Comparison of ENCODE assay signal across 19 cellular contexts in the genomic region with DNA sequence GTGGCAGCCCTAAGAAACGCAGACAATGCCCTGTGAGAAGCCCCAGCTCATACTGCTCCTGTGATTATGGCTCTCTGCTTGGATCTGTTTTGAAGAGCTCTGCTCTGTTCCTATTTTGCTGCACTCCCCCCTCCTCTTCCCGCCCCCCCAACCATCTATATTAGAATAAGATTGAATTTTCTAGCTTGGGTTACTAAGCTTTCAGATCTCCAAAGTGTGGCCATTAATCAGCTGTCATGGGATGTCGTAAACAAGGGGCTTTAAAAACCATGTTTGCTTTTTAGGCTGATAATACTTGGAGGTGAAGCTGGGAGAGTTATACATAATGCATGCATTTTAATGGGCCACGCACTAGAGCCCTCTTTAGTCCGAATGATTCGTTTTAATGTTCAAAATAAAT.
A peak's percentile ranks its signal among the peaks of the same experiment; 100 is the strongest.
DNase-seq lines count a peak whose midpoint lies in the region; ATAC-seq and TF ChIP-seq lines count a peak whose summit lies in the region.
"Had no signal": no experiment of that assay in that cellular context is flagged by ENCODE, and none has a peak within 500 bp of the region (broad histone marks: within the 10 kb centered on the region; RNA-seq: fewer than 3 reads in every experiment).

No MANE protein-coding gene starts in this region.

- DNase-seq in NCI-H524 (lab: John Stamatoyannopoulos, UW) (peak; percentile 3 to 61), NCI-H524 treated with DMSO at 0.1 percent for 48 hours (lab: John Stamatoyannopoulos, UW) (no peak), NCI-H1417 treated with DMSO at 0.1 percent for 48 hours (lab: John Stamatoyannopoulos, UW) (peak; percentile 24), NCI-H345 (lab: John Stamatoyannopoulos, UW) (peak; percentile 39), WTC11 (ENCODE audit: low spot score) (no peak), immature natural killer cell (no peak)
- DNase-seq: DMS 273 treated with DMSO at 0.1 percent for 48 hours, IMR-90, Karpas-422, MG63, NCI-H1694, NCI-H2171 treated with DMSO at 0.1 percent for 48 hours, PC-9 had no signal

- no peak overlapping the region for H3K27ac Mint-ChIP-seq in WTC11
- no peak overlapping the region for H3K27ac Mint-ChIP-seq in immature natural killer cell
- H3K27ac Mint-ChIP-seq: T-helper 2 cell treated with Interferon-gamma antibody and Interleukin-4, amounts not matched to agents 5 μg/mL and 100 μg/mL, for 36 hours had no signal

- H3K4me3 Mint-ChIP-seq in WTC11, result no peak overlapping the region
- H3K4me3 Mint-ChIP-seq in immature natural killer cell, result no peak overlapping the region
- H3K4me3 Mint-ChIP-seq: T-helper 2 cell treated with Interferon-gamma antibody and Interleukin-4, amounts not matched to agents 5 μg/mL and 100 μg/mL, for 36 hours had no signal

- WGBS in mesodermal cell (ENCODE audit: insufficient coverage in 2 of 2), 2 experiments, result 85 to 88% methylated on average over 2 to 5 of the region's 6 CpGs

- no peaks in the 10 kb centered on the region for H3K27me3 Mint-ChIP-seq in WTC11 (ENCODE audit: low read depth)
- peaks cover 2 to 3% (median 2%) of the 10 kb centered on the region in 3 donors for H3K27me3 Mint-ChIP-seq in immature natural killer cell (ENCODE audit: low read depth in 3 of 3)

- CTCF ChIA-PET in WTC11 (lab: Charles Lee), result interaction anchor here (0.6 to 1.0 kb wide), 3 partner anchors 42 to 487 kb away, joined by 3 to 4 read pairs (median 3); no protein-coding TSS in a partner anchor

- H3K4me1 ChIP-seq in mesodermal cell (ENCODE audit: control insufficient read depth, insufficient read depth, low read length, poor library complexity, severe bottlenecking), result peaks cover 21% of the 10 kb centered on the region
- H3K4me1 ChIP-seq: HAP-1 had no signal

- H3K36me3 Mint-ChIP-seq in WTC11, result 0 out of 2 replicates have a peak, but pooled peaks cover under 1% of the 10 kb centered on the region
- peaks cover 0 to 4% (median 0%) of the 10 kb centered on the region in 3 donors for H3K36me3 Mint-ChIP-seq in immature natural killer cell

- no peaks in the 10 kb centered on the region for H3K36me3 ChIP-seq in mesodermal cell (ENCODE audit: control insufficient read depth, insufficient read depth, low read length)
- H3K36me3 ChIP-seq: BLaER1 treated with 17β-estradiol and CSF1 and Interleukin-3, amounts not matched to agents 10 nM and 100 nM; HAP-1; MG63; SJSA1 had no signal

- peak overlapping the region; percentile 3 for H3K27ac ChIP-seq in mesodermal cell (ENCODE audit: low read depth, low read length, severe bottlenecking)
- H3K27ac ChIP-seq: BLaER1 treated with 17β-estradiol and CSF1 and Interleukin-3, amounts not matched to agents 10 nM and 100 nM; PC-9; SJSA1 had no signal

- H3K4me1 Mint-ChIP-seq in WTC11, result no peaks in the 10 kb centered on the region
- no peaks in the 10 kb centered on the region for H3K4me1 Mint-ChIP-seq in immature natural killer cell

- H3K4me3 ChIP-seq in mesodermal cell (ENCODE audit: extremely low read depth, insufficient read depth, low read length, poor library complexity, severe bottlenecking), result no peak overlapping the region
- H3K4me3 ChIP-seq: BLaER1 treated with 17β-estradiol and CSF1 and Interleukin-3, amounts not matched to agents 10 nM and 100 nM; HAP-1; MG63; PC-9; SJSA1 had no signal

- no peaks in the 10 kb centered on the region for H3K9me3 ChIP-seq in mesodermal cell (ENCODE audit: control insufficient read depth, low read length)
- H3K9me3 ChIP-seq: HAP-1, MG63, SJSA1 had no signal

- peaks cover under 1% of the 10 kb centered on the region; the same call in 1 of the 2 replicates for H3K9me3 Mint-ChIP-seq in WTC11
- H3K9me3 Mint-ChIP-seq in immature natural killer cell, result no peaks in the 10 kb centered on the region
- H3K9me3 Mint-ChIP-seq: T-helper 2 cell treated with Interferon-gamma antibody and Interleukin-4, amounts not matched to agents 5 μg/mL and 100 μg/mL, for 36 hours had no signal

- TF ChIP-seq CTCF in WTC11 (IDR thresholded peaks at IDR 0.05), result no peak

- POLR2A ChIA-PET in WTC11 (lab: Charles Lee), result interaction anchor here (0.6 kb wide), 1 partner anchor 155 kb away, joined by 4 read pairs; no protein-coding TSS in a partner anchor

- ATAC-seq in WTC11 (no peak), GM18909 (IDR thresholded peaks at IDR 0.05; ENCODE audit: poor library complexity, unreplicated experiment) (no peak)

TF ChIP-seq in WTC11, 78 proteins besides CTCF, POLR2A, EP300 and RAD21 (continues in another document):
- TF ChIP-seq, protein P1, sequence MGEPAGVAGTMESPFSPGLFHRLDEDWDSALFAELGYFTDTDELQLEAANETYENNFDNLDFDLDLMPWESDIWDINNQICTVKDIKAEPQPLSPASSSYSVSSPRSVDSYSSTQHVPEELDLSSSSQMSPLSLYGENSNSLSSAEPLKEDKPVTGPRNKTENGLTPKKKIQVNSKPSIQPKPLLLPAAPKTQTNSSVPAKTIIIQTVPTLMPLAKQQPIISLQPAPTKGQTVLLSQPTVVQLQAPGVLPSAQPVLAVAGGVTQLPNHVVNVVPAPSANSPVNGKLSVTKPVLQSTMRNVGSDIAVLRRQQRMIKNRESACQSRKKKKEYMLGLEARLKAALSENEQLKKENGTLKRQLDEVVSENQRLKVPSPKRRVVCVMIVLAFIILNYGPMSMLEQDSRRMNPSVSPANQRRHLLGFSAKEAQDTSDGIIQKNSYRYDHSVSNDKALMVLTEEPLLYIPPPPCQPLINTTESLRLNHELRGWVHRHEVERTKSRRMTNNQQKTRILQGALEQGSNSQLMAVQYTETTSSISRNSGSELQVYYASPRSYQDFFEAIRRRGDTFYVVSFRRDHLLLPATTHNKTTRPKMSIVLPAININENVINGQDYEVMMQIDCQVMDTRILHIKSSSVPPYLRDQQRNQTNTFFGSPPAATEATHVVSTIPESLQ (CRISPR knock-in tag; IDR thresholded peaks at IDR 0.05), result no peak
- no peak for TF ChIP-seq NFATC4 (CRISPR knock-in tag; IDR thresholded peaks at IDR 0.05)
- no peak for TF ChIP-seq CREM (CRISPR knock-in tag; IDR thresholded peaks at IDR 0.05)
- TF ChIP-seq, protein P2, sequence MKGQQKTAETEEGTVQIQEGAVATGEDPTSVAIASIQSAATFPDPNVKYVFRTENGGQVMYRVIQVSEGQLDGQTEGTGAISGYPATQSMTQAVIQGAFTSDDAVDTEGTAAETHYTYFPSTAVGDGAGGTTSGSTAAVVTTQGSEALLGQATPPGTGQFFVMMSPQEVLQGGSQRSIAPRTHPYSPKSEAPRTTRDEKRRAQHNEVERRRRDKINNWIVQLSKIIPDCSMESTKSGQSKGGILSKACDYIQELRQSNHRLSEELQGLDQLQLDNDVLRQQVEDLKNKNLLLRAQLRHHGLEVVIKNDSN (CRISPR knock-in tag; IDR thresholded peaks at IDR 0.05), result no peak
- TF ChIP-seq ZNF121 (CRISPR knock-in tag; IDR thresholded peaks at IDR 0.05), result no peak
- no peak for TF ChIP-seq TEAD1 (CRISPR knock-in tag; IDR thresholded peaks at IDR 0.05)
- no peak for TF ChIP-seq KAT7 (CRISPR knock-in tag; IDR thresholded peaks at IDR 0.05; ENCODE audit: borderline replicate concordance)
- no peak for TF ChIP-seq NR1H2 (CRISPR knock-in tag; IDR thresholded peaks at IDR 0.05)
- TF ChIP-seq ZNF219 (CRISPR knock-in tag; IDR thresholded peaks at IDR 0.05; ENCODE audit: borderline replicate concordance), result no peak
- TF ChIP-seq ZNF423 (CRISPR knock-in tag; IDR thresholded peaks at IDR 0.05), result no peak
- no peak for TF ChIP-seq ZNF671 (CRISPR knock-in tag; IDR thresholded peaks at IDR 0.05)
- TF ChIP-seq, protein P3, sequence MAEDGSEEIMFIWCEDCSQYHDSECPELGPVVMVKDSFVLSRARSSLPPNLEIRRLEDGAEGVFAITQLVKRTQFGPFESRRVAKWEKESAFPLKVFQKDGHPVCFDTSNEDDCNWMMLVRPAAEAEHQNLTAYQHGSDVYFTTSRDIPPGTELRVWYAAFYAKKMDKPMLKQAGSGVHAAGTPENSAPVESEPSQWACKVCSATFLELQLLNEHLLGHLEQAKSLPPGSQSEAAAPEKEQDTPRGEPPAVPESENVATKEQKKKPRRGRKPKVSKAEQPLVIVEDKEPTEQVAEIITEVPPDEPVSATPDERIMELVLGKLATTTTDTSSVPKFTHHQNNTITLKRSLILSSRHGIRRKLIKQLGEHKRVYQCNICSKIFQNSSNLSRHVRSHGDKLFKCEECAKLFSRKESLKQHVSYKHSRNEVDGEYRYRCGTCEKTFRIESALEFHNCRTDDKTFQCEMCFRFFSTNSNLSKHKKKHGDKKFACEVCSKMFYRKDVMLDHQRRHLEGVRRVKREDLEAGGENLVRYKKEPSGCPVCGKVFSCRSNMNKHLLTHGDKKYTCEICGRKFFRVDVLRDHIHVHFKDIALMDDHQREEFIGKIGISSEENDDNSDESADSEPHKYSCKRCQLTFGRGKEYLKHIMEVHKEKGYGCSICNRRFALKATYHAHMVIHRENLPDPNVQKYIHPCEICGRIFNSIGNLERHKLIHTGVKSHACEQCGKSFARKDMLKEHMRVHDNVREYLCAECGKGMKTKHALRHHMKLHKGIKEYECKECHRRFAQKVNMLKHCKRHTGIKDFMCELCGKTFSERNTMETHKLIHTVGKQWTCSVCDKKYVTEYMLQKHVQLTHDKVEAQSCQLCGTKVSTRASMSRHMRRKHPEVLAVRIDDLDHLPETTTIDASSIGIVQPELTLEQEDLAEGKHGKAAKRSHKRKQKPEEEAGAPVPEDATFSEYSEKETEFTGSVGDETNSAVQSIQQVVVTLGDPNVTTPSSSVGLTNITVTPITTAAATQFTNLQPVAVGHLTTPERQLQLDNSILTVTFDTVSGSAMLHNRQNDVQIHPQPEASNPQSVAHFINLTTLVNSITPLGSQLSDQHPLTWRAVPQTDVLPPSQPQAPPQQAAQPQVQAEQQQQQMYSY (CRISPR knock-in tag; IDR thresholded peaks at IDR 0.05), result no peak

Comparison
In these comparisons a context has a peak if more than half of its experiments do, and no peak if none do; other contexts are left out.
1. DNase-seq: peak in NCI-H524 (2 of 2), NCI-H1417 treated with DMSO at 0.1 percent for 48 hours (single experiment) and NCI-H345 (single experiment); none in NCI-H524 treated with DMSO at 0.1 percent for 48 hours (single experiment), WTC11 (single experiment) and immature natural killer cell (0 of 3).